ENCODE assay signal across 20 cellular contexts in genomic region chr4:25956260-25956659, GRCh38.
"Had no signal": no experiment of that assay in that cellular context is flagged by ENCODE, and none has a peak within 500 bp of the region (broad histone marks: within the 10 kb centered on the region; RNA-seq: fewer than 3 reads in every experiment).

No MANE protein-coding gene starts in this region.

- H3K4me3 Mint-ChIP-seq: immature natural killer cell; naive thymus-derived CD8-positive, alpha-beta T cell; neural crest cell had no signal

- H3K4me1 Mint-ChIP-seq: immature natural killer cell had no signal

- H3K4me1 ChIP-seq: colonic mucosa, foreskin keratinocyte, left ventricle myocardium inferior, right atrium auricular region, sigmoid colon, stomach had no signal

- H3K9me3 ChIP-seq: colonic mucosa, left ventricle myocardium inferior, mucosa of descending colon, ovary, right atrium auricular region, sigmoid colon, stomach had no signal

- H3K9me3 Mint-ChIP-seq: neural crest cell had no signal

- H3K36me3 Mint-ChIP-seq: immature natural killer cell had no signal

- H3K27me3 ChIP-seq: colonic mucosa, ovary, right atrium auricular region, sigmoid colon had no signal

- H3K36me3 ChIP-seq: colonic mucosa, left ventricle myocardium inferior, ovary, right atrium auricular region, sigmoid colon, stomach had no signal

- H3K4me3 ChIP-seq: colonic mucosa, left ventricle myocardium inferior, mucosa of descending colon, ovary, right atrium auricular region, sigmoid colon, skin epidermis, stomach had no signal

- H3K27ac ChIP-seq: colonic mucosa, foreskin keratinocyte, left ventricle myocardium inferior, ovary, right atrium auricular region, sigmoid colon, skin epidermis, stomach had no signal

- DNase-seq: colonic mucosa; dermis blood vessel endothelial cell; erythroblast; foreskin keratinocyte; immature natural killer cell; left ventricle myocardium inferior; mucosa of descending colon; naive thymus-derived CD8-positive, alpha-beta T cell; nucleus accumbens; ovary; sigmoid colon; stimulated activated CD4-positive, alpha-beta T cell treated with anti-CD3 and anti-CD28 coated beads, Interleukin-2, amount 100 ng/mL, for 24 hours; stimulated activated CD4-positive, alpha-beta T cell treated with anti-CD3 and anti-CD28 coated beads, Interleukin-4, amount 100 ng/mL, for 4 hours; stimulated activated naive CD4-positive, alpha-beta T cell; stomach; substantia nigra; trophoblast cell had no signal

- H3K27ac Mint-ChIP-seq: immature natural killer cell; naive thymus-derived CD8-positive, alpha-beta T cell had no signal
